In the genomic region with DNA sequence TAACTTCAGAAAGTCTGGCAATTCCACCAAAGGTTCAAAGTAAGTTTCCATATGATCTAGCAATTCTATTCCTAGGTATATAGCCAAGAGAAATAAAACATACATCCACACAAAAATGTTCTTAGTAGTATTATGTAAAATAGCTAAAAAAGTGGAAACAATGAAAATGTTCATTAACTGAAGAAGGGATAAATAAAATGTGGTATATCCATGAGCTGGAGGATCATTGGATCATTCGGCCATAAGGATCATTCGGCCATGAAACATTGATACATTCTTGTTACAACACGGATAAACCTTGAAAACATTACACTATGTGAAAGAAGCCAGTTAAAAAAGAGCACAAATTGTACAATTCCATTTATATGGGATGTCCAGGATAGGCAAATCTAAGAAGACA, we compare ENCODE assay signal across 9 cellular contexts. TPM values are rescaled to one million over a fixed set of nuclear protein-coding genes. Genes with fewer than 3 reads are reported as not detected.
DNase-seq lines count a peak whose midpoint lies in the region; ATAC-seq and TF ChIP-seq lines count a peak whose summit lies in the region.
"Had no signal": no experiment of that assay in that cellular context is flagged by ENCODE, and none has a peak within 500 bp of the region (broad histone marks: within the 10 kb centered on the region; RNA-seq: fewer than 3 reads in every experiment).

No MANE protein-coding gene starts in this region.

- H3K27ac Mint-ChIP-seq in Caco-2 (ENCODE audit: unreplicated experiment): no peak overlapping the region
- H3K27ac Mint-ChIP-seq in dendritic cell treated with granulocyte-macrophage colony-stimulating factor and Interleukin-4, amounts not matched to agents 40 ng/mL and 50 ng/mL, for 4 days: no peak overlapping the region

- peaks cover 16% of the 10 kb centered on the region for H3K4me1 Mint-ChIP-seq in Caco-2 (ENCODE audit: low read depth, unreplicated experiment)
- H3K4me1 Mint-ChIP-seq in dendritic cell treated with granulocyte-macrophage colony-stimulating factor and Interleukin-4, amounts not matched to agents 40 ng/mL and 50 ng/mL, for 4 days (ENCODE audit: low read depth): peaks cover 51% of the 10 kb centered on the region

- no peak overlapping the region for H2AK5ac ChIP-seq in neuronal stem cell (ENCODE audit: low read depth, low read length)

- WGBS in neuronal stem cell (ENCODE audit: extremely low coverage in 2 of 2, insufficient read length in 2 of 2, insufficient replicate concordance in 1 of 2), 2 donors: no CpG with 5 or more reads among the region's 3 CpGs

- H3K23ac ChIP-seq in neuronal stem cell (ENCODE audit: low read depth, low read length, poor library complexity): no peak overlapping the region

- no TSS peak for BruUV-seq in Caco-2 (replicated peaks; lab: Mats Ljungman, UMichigan)

- no peaks in the 10 kb centered on the region for H3K36me3 ChIP-seq in Caco-2 (ENCODE audit: control insufficient read depth, insufficient read depth, low read length)
- no peaks in the 10 kb centered on the region for H3K36me3 ChIP-seq in MM.1S (replicated peaks; ENCODE audit: insufficient read depth, low read length)
- peaks cover 4 to 47% of the 10 kb centered on the region in 2 donors for H3K36me3 ChIP-seq in neuronal stem cell (replicated peaks in 1 of 2; ENCODE audit: control insufficient read depth in 2 of 2, insufficient read depth in 2 of 2, low read length in 2 of 2)

- no peaks in the 10 kb centered on the region for H3K9me3 ChIP-seq in Caco-2
- H3K9me3 ChIP-seq in MM.1S (replicated peaks; ENCODE audit: insufficient read depth, low read length): no peaks in the 10 kb centered on the region
- peaks cover 6 to 45% of the 10 kb centered on the region in 2 donors for H3K9me3 ChIP-seq in neuronal stem cell (replicated peaks in 1 of 2; ENCODE audit: control insufficient read depth in 2 of 2, insufficient read depth in 1 of 2, low read depth in 1 of 2, low read length in 2 of 2)

- peaks cover 75% of the 10 kb centered on the region for H3K79me2 ChIP-seq in MM.1S (ENCODE audit: low read length)

- CTCF ChIA-PET in Caco-2 (lab: Charles Lee): no interaction called here

- no peak overlapping the region for H3K18ac ChIP-seq in neuronal stem cell (ENCODE audit: low read length)

- H3K4me1 ChIP-seq in Caco-2 (peaks cover 6% of the 10 kb centered on the region), MM.1S (ENCODE audit: low read length) (peaks cover 12% of the 10 kb centered on the region), neuronal stem cell (ENCODE audit: control insufficient read depth in 2 of 2, insufficient read depth in 1 of 2, low read depth in 1 of 2, low read length in 2 of 2) (peaks cover 0 to 2% of the 10 kb centered on the region in 2 donors)

- H3K4ac ChIP-seq in neuronal stem cell (ENCODE audit: low read length): no peak overlapping the region

- DNase-seq in Caco-2 (no peak), MM.1S (no peak), neuronal stem cell (ENCODE audit: low spot score) (no peak), RPMI8226 (no peak), NCI-H146 (lab: John Stamatoyannopoulos, UW) (no peak)
- DNase-seq: anterior cingulate cortex had no signal

- H2BK15ac ChIP-seq in neuronal stem cell (ENCODE audit: low read length): no peak overlapping the region

- H3K4me3 ChIP-seq in Caco-2 (ENCODE audit: low read depth, low read length) (no peak overlapping the region), MM.1S (ENCODE audit: low read length) (no peak overlapping the region), neuronal stem cell (ENCODE audit: low read length in 2 of 2) (no peak overlapping the region)

- no peak overlapping the region for H3K27ac ChIP-seq in MM.1S (ENCODE audit: low read length)
- no peak overlapping the region for H3K27ac ChIP-seq in neuronal stem cell (replicated peaks; ENCODE audit: low read length)

- POLR2A ChIA-PET in Caco-2 (lab: Charles Lee): no interaction called here

- H3K27me3 ChIP-seq in Caco-2 (replicated peaks; ENCODE audit: control insufficient read depth, insufficient read depth, low read length) (no peaks in the 10 kb centered on the region), MM.1S (replicated peaks; ENCODE audit: insufficient read depth, low read length) (no peaks in the 10 kb centered on the region), neuronal stem cell (ENCODE audit: control insufficient read depth in 3 of 3, insufficient read depth in 3 of 3, low read depth in 1 of 3, low read length in 3 of 3) (no peaks in the 10 kb centered on the region)

- no peak overlapping the region for H2AFZ ChIP-seq in MM.1S (ENCODE audit: low read length)
- H2AFZ ChIP-seq in neuronal stem cell (ENCODE audit: low read length): no peak overlapping the region

- H3K9me3 Mint-ChIP-seq in Caco-2 (ENCODE audit: unreplicated experiment): no peaks in the 10 kb centered on the region
- H3K9me3 Mint-ChIP-seq in dendritic cell treated with granulocyte-macrophage colony-stimulating factor and Interleukin-4, amounts not matched to agents 40 ng/mL and 50 ng/mL, for 4 days: no peaks in the 10 kb centered on the region

- intact Hi-C loops in Caco-2 (cut with micrococcal nuclease; ENCODE audit: unreplicated experiment): loop anchor here (10.0 kb wide), 2 partner anchors 192 to 542 kb away; partner anchors contain the start of genes B3GALNT1 and PPM1L
- intact Hi-C loops in dendritic cell treated with granulocyte-macrophage colony-stimulating factor and Interleukin-4, amounts not matched to agents 40 ng/mL and 50 ng/mL, for 4 days (cut with micrococcal nuclease): loop anchor here (5.0 to 10.0 kb wide), 3 partner anchors 116 to 662 kb away; partner anchors contain the start of genes NMD3 and TRIM59

- H3K9ac ChIP-seq in MM.1S (ENCODE audit: low read length) (no peak overlapping the region), neuronal stem cell (ENCODE audit: low read depth, low read length, poor library complexity) (no peak overlapping the region)

- ATAC-seq in GM21825 (IDR thresholded peaks at IDR 0.05; ENCODE audit: unreplicated experiment): no peak
- ATAC-seq in HG03378 (IDR thresholded peaks at IDR 0.05; ENCODE audit: unreplicated experiment): no peak

- H3K4me2 ChIP-seq in MM.1S (ENCODE audit: low read depth, low read length) (peak overlapping the region; percentile 83; the same call in 1 of the 2 replicates), neuronal stem cell (ENCODE audit: insufficient read depth, low read length, poor library complexity, severe bottlenecking) (peak overlapping the region; percentile 11)

- H2BK5ac ChIP-seq in neuronal stem cell (ENCODE audit: low read length): no peak overlapping the region

- peaks cover 14% of the 10 kb centered on the region; the same call in 1 of the 2 replicates for H3F3A ChIP-seq in MM.1S (ENCODE audit: insufficient read depth, low read length)

- TF ChIP-seq CTCF in Caco-2 (IDR thresholded peaks at IDR 0.05; ENCODE audit: insufficient read depth in 1 of 2, low read depth in 1 of 2, low read length in 1 of 2, severe bottlenecking in 1 of 2, unreplicated experiment in 1 of 2) (no peak), MM.1S (IDR thresholded peaks at IDR 0.05; ENCODE audit: low read length) (no peak)

- H3K79me1 ChIP-seq in neuronal stem cell (ENCODE audit: low read depth, low read length): peaks cover 1% of the 10 kb centered on the region

- no peak overlapping the region for H2BK120ac ChIP-seq in neuronal stem cell (ENCODE audit: low read depth, low read length)

- peaks cover 48% of the 10 kb centered on the region for H4K20me1 ChIP-seq in MM.1S (ENCODE audit: insufficient read depth, low read length)

- no peak overlapping the region for H3K14ac ChIP-seq in neuronal stem cell (ENCODE audit: low read length)

- H3K9me2 ChIP-seq in MM.1S (replicated peaks; ENCODE audit: insufficient read depth, low read length): no peaks in the 10 kb centered on the region

- H4K91ac ChIP-seq in neuronal stem cell (ENCODE audit: low read depth, low read length, poor library complexity): no peak overlapping the region

- H3K27me3 Mint-ChIP-seq in Caco-2 (ENCODE audit: insufficient read depth, unreplicated experiment): no peaks in the 10 kb centered on the region
- no peaks in the 10 kb centered on the region for H3K27me3 Mint-ChIP-seq in dendritic cell treated with granulocyte-macrophage colony-stimulating factor and Interleukin-4, amounts not matched to agents 40 ng/mL and 50 ng/mL, for 4 days

- peak overlapping the region; percentile 50 for H3K4me3 Mint-ChIP-seq in Caco-2 (ENCODE audit: unreplicated experiment)
- H3K4me3 Mint-ChIP-seq in dendritic cell treated with granulocyte-macrophage colony-stimulating factor and Interleukin-4, amounts not matched to agents 40 ng/mL and 50 ng/mL, for 4 days: peak overlapping the region; percentile 14

- peaks cover 37% of the 10 kb centered on the region for H3K36me3 Mint-ChIP-seq in Caco-2 (ENCODE audit: insufficient read depth, unreplicated experiment)
- peaks cover 31% of the 10 kb centered on the region for H3K36me3 Mint-ChIP-seq in dendritic cell treated with granulocyte-macrophage colony-stimulating factor and Interleukin-4, amounts not matched to agents 40 ng/mL and 50 ng/mL, for 4 days (ENCODE audit: low read depth)

- no peak overlapping the region for H2BK12ac ChIP-seq in neuronal stem cell (ENCODE audit: low read length)

- H4K8ac ChIP-seq in neuronal stem cell (ENCODE audit: low read depth, low read length): no peak overlapping the region

RNA-seq across cellular contexts. Expression of gene KPNA4, which starts 2.4 kb away (rescaled TPM):
- total RNA-seq in Caco-2 (2022): 53.5 and 60.5 TPM in 2 replicates
- polyA plus RNA-seq in neuronal stem cell (2013, experiment 1 of 2): 25.2 TPM
- polyA plus RNA-seq in neuronal stem cell (2013, experiment 2 of 2): 27.1 TPM
